ENCODE assay signal across 24 cellular contexts in the genomic region with DNA sequence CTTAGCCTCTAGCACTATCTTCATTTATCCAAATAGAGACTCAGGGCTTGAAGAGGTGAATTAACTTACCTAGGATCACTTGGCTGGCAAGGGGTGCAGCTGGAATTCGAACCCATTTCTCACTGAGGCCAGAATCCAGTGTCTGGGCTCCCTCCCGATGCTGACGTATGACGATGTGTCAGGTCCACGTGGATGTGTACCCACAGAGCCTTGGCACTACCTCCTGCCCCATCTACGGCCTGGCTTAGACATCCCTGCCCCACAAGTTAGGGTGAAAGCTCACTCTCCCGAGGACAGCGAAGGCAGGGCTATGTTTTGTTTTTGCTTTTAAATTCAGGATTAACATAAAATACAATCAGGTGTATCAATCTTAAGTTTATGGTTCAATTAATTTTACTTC.
"Had no signal": no experiment of that assay in that cellular context is flagged by ENCODE, and none has a peak within 500 bp of the region (broad histone marks: within the 10 kb centered on the region; RNA-seq: fewer than 3 reads in every experiment).

No MANE protein-coding gene starts in this region.

- H3K4me3 Mint-ChIP-seq: dendritic cell treated with granulocyte-macrophage colony-stimulating factor and Interleukin-4, amounts not matched to agents 40 ng/mL and 50 ng/mL, for 4 days; effector memory CD8-positive, alpha-beta T cell; endodermal cell; mesothelial cell of epicardium had no signal

- H3K36me3 Mint-ChIP-seq: mesothelial cell of epicardium had no signal

- H3K9me3 ChIP-seq: colonic mucosa, esophagus squamous epithelium, gastrocnemius medialis, heart right ventricle, left lung, lower lobe of right lung, mucosa of descending colon had no signal

- H3K27me3 ChIP-seq: colonic mucosa, esophagus squamous epithelium, gastrocnemius medialis, heart right ventricle, left lung had no signal

- DNase-seq: colonic mucosa; cortex of kidney; effector CD8-positive, alpha-beta T cell; effector memory CD8-positive, alpha-beta T cell; endodermal cell; erythroblast; esophagus squamous epithelium; foreskin fibroblast; foreskin melanocyte; gastrocnemius medialis; glutamatergic neuron; head of caudate nucleus; heart right ventricle; hippocampal formation; left cardiac atrium; left lung; left ventricle myocardium superior; lower lobe of right lung; mesendoderm; mucosa of descending colon had no signal

- H3K27ac Mint-ChIP-seq: dendritic cell treated with granulocyte-macrophage colony-stimulating factor and Interleukin-4, amounts not matched to agents 40 ng/mL and 50 ng/mL, for 4 days; effector memory CD8-positive, alpha-beta T cell; endodermal cell; mesothelial cell of epicardium had no signal

- H3K36me3 ChIP-seq: colonic mucosa, esophagus squamous epithelium, gastrocnemius medialis, heart right ventricle, left lung, lower lobe of right lung had no signal

- H3K27me3 Mint-ChIP-seq: dendritic cell treated with granulocyte-macrophage colony-stimulating factor and Interleukin-4, amounts not matched to agents 40 ng/mL and 50 ng/mL, for 4 days; effector memory CD8-positive, alpha-beta T cell had no signal

- H3K9me3 Mint-ChIP-seq: dendritic cell treated with granulocyte-macrophage colony-stimulating factor and Interleukin-4, amounts not matched to agents 40 ng/mL and 50 ng/mL, for 4 days; effector memory CD8-positive, alpha-beta T cell; endodermal cell; mesothelial cell of epicardium had no signal

- H3K4me1 Mint-ChIP-seq: endodermal cell had no signal

- H3K4me3 ChIP-seq: colonic mucosa, esophagus squamous epithelium, gastrocnemius medialis, heart right ventricle, left lung, lower lobe of right lung, mucosa of descending colon had no signal

- H3K27ac ChIP-seq: colonic mucosa, epithelial cell of prostate, esophagus squamous epithelium, left lung, lower lobe of right lung had no signal

- H3K4me1 ChIP-seq: colonic mucosa, left lung, lower lobe of right lung had no signal

- ATAC-seq: effector memory CD8-positive, alpha-beta T cell; esophagus mucosa; gastrocnemius medialis; left lung; lower lobe of right lung; mucosa of descending colon had no signal
